ENCODE assay signal across 12 cellular contexts in the genomic region with DNA sequence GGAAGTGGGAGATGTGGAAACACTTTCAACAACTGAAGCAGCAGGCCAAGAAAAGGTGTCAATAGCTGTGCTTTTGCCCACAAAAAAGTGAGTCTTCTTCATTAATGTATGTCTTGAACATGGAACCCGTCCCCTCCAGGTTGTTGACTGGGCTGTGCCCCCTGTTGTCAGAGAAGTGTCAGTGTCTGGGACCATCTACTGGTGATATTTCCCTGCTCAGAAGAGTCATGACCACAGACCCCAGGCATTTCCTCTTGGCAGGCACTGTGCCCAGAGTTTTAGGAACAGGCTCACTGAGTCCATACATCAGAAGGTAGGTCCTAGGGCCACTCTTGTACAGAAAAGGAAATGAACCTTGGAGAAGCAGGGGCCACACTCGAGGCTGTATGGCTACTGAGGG. TPM values are rescaled to one million over a fixed set of nuclear protein-coding genes. Genes with fewer than 3 reads are reported as not detected.
DNase-seq lines count a peak whose midpoint lies in the region; ATAC-seq and TF ChIP-seq lines count a peak whose summit lies in the region.
"Had no signal": no experiment of that assay in that cellular context is flagged by ENCODE, and none has a peak within 500 bp of the region (broad histone marks: within the 10 kb centered on the region; RNA-seq: fewer than 3 reads in every experiment).

No MANE protein-coding gene starts in this region.

- no peaks in the 10 kb centered on the region for H3K36me3 ChIP-seq in Loucy (ENCODE audit: insufficient read depth, low read length)
- H3K36me3 ChIP-seq in mesendoderm (ENCODE audit: control insufficient read depth, insufficient read depth, low read length) = no peaks in the 10 kb centered on the region
- H3K36me3 ChIP-seq in psoas muscle (ENCODE audit: insufficient read depth in 1 of 2, low read depth in 1 of 2) = no peaks in the 10 kb centered on the region
- H3K36me3 ChIP-seq: BE2C, SJSA1 had no signal

- H2BK5ac ChIP-seq in mesendoderm (ENCODE audit: low read length) = peak overlapping the region; percentile 93

- no peak overlapping the region for H3K4ac ChIP-seq in mesendoderm (ENCODE audit: low read depth, low read length)

- intact Hi-C loops in left colon (cut with DNase I, micrococcal nuclease) (no loop called here), psoas muscle (cut with DNase I) (no loop called here)

- WGBS in mesendoderm (ENCODE audit: extremely low coverage, insufficient coverage, low lambda C conversion rate) = no CpG with 5 or more reads among the region's 2 CpGs
- 63 to 81% (median 66%) methylated on average over 2 of the region's 2 CpGs for WGBS in psoas muscle, 3 donors

- H2AFZ ChIP-seq in Loucy (ENCODE audit: low read length) = no peak overlapping the region

- H3K4me1 ChIP-seq in Loucy (ENCODE audit: insufficient read depth, low read length, poor library complexity, severe bottlenecking) (peaks cover 22% of the 10 kb centered on the region), mesendoderm (ENCODE audit: control insufficient read depth, low read depth, low read length) (peaks cover 13% of the 10 kb centered on the region), psoas muscle (no peaks in the 10 kb centered on the region)
- H3K4me1 ChIP-seq: BE2C, SJSA1 had no signal

- no peaks in the 10 kb centered on the region for H3K27me3 ChIP-seq in Loucy (ENCODE audit: insufficient read depth, low read length, poor library complexity, severe bottlenecking)
- H3K27me3 ChIP-seq in mesendoderm (ENCODE audit: insufficient read depth, low read length, poor library complexity) = no peaks in the 10 kb centered on the region
- H3K27me3 ChIP-seq in psoas muscle (ENCODE audit: insufficient read depth in 3 of 3, low read length in 2 of 3) = peaks cover 0 to 3% (median 0%) of the 10 kb centered on the region in 3 donors
- H3K27me3 ChIP-seq: BE2C, SJSA1 had no signal

- no peak overlapping the region for H4K8ac ChIP-seq in mesendoderm (ENCODE audit: low read depth, low read length)

- H2BK120ac ChIP-seq in mesendoderm (ENCODE audit: low read depth, low read length) = no peak overlapping the region

- peak; percentile 13 for DNase-seq in GF-D8 (lab: John Stamatoyannopoulos, UW)
- DNase-seq in astrocyte of the hippocampus (ENCODE audit: low read depth, low spot score) = peak; percentile 42
- peak; percentile 67 for DNase-seq in mesendoderm
- no peak for DNase-seq in left colon
- DNase-seq in psoas muscle = no peak
- no peak for DNase-seq in anterior cingulate cortex (lab: John Stamatoyannopoulos, UW)
- DNase-seq: activated CD4-positive, alpha-beta T cell treated with anti-CD3 and anti-CD28 coated beads, Interleukin-2, amount 50 U/mL, for 48 hours; BE2C; H9; NCI-H1436 treated with DMSO at 0.1 percent for 48 hours had no signal

- no peaks in the 10 kb centered on the region for H3K9me2 ChIP-seq in Loucy (replicated peaks; ENCODE audit: low read depth, low read length)

- peak; percentile 55 for TF ChIP-seq CTCF in Loucy (conservative IDR thresholded peaks at IDR 0.05; ENCODE audit: low read length)
- TF ChIP-seq CTCF in psoas muscle (IDR thresholded peaks at IDR 0.05) = no peak

- H3K79me2 ChIP-seq in Loucy (ENCODE audit: insufficient read depth, low read length) (no peaks in the 10 kb centered on the region), mesendoderm (ENCODE audit: control insufficient read depth, insufficient read depth, low read length) (no peaks in the 10 kb centered on the region)

- no peaks in the 10 kb centered on the region for H3F3A ChIP-seq in Loucy (ENCODE audit: low read depth)

- no peaks in the 10 kb centered on the region for H3K79me1 ChIP-seq in mesendoderm (ENCODE audit: low read length)

- H2AK5ac ChIP-seq in mesendoderm (ENCODE audit: low read length) = peak overlapping the region; percentile 33

- no peaks in the 10 kb centered on the region for H4K20me1 ChIP-seq in Loucy (ENCODE audit: insufficient read depth, low read length, poor library complexity, severe bottlenecking)

- H3K4me3 ChIP-seq in Loucy (ENCODE audit: low read length, poor library complexity, severe bottlenecking) = no peak overlapping the region
- H3K4me3 ChIP-seq in mesendoderm (ENCODE audit: low read length) = no peak overlapping the region
- H3K4me3 ChIP-seq in psoas muscle = no peak overlapping the region
- H3K4me3 ChIP-seq: SJSA1 had no signal

- H3K18ac ChIP-seq in mesendoderm (ENCODE audit: low read length) = no peak overlapping the region

- H3K9me3 ChIP-seq in Loucy (ENCODE audit: insufficient read depth, low read depth, low read length) = no peaks in the 10 kb centered on the region
- no peaks in the 10 kb centered on the region for H3K9me3 ChIP-seq in psoas muscle
- H3K9me3 ChIP-seq: BE2C, SJSA1 had no signal

- no peak overlapping the region for H2BK15ac ChIP-seq in mesendoderm (replicated peaks; ENCODE audit: low read depth)

- H3K9ac ChIP-seq in Loucy (ENCODE audit: low read depth, low read length, poor library complexity, severe bottlenecking) (no peak overlapping the region), mesendoderm (ENCODE audit: low read length) (no peak overlapping the region)

- H4K5ac ChIP-seq in mesendoderm (ENCODE audit: low read length) = no peak overlapping the region

- H3K27ac ChIP-seq in mesendoderm (ENCODE audit: low read depth, low read length) = peak overlapping the region; percentile 22
- no peak overlapping the region for H3K27ac ChIP-seq in psoas muscle
- H3K27ac ChIP-seq: SJSA1 had no signal

- no peak for ATAC-seq in left colon
- ATAC-seq in psoas muscle = no peak

- H3K4me2 ChIP-seq in Loucy (ENCODE audit: low read depth, low read length, poor library complexity, severe bottlenecking) = no peak overlapping the region
- H3K4me2 ChIP-seq in mesendoderm (ENCODE audit: low read length) = no peak overlapping the region

- H3K23ac ChIP-seq in mesendoderm (ENCODE audit: low read length) = no peak overlapping the region

- H3K56ac ChIP-seq in mesendoderm (ENCODE audit: low read length) = peak overlapping the region; percentile 68

RNA-seq across cellular contexts. Expression of gene LARS2, which starts 54.8 kb away (rescaled TPM):
- 19.1 TPM for polyA plus RNA-seq in mesendoderm (2013, experiment 1 of 2)
- 20.3 TPM for polyA plus RNA-seq in mesendoderm (2013, experiment 2 of 2)
- total RNA-seq in left colon (10 to 100 TPM; 23.2 to 27.8 TPM), psoas muscle (10 to 100 TPM in 2 of 4 donors, 1 to 10 TPM in 2; 7.6 to 11.1 (median 9.3) TPM)
- polyA plus RNA-seq in psoas muscle = 1 to 10 TPM; 7.4 to 8.3 (median 7.4) TPM

Comparison
In these comparisons a context has a peak if more than half of its experiments do, and no peak if none do; other contexts are left out.
1. DNase-seq: peak in GF-D8 (single experiment), astrocyte of the hippocampus (single experiment) and mesendoderm (single experiment); none in left colon (0 of 2), psoas muscle (0 of 2) and anterior cingulate cortex (0 of 58).